Comparison of ENCODE assay signal across 23 cellular contexts in the genomic region with DNA sequence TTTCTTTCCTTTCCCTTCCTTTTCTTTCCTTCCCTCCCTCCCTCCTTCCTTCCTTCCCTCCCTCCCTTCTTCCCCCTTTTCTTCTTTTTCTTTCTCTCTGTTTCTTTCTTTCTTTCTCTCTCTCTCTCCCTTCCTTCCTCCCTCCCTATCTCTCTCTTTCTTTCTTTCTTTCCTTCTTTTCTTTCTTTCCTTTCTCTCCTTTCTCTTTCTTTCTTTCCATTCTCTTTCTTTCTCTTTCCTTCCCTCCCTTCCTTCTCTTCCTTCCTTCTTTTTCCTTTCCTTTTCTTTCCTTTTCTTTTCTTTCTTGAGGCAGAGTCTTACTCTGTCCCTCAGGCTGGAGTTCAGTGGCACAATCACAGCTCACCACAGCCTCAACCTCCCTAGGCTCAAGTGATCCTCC. TPM values are rescaled to one million over a fixed set of nuclear protein-coding genes. Genes with fewer than 3 reads are reported as not detected.
"Had no signal": no experiment of that assay in that cellular context is flagged by ENCODE, and none has a peak within 500 bp of the region (broad histone marks: within the 10 kb centered on the region; RNA-seq: fewer than 3 reads in every experiment).

No MANE protein-coding gene starts in this region.

- H3K9me3 Mint-ChIP-seq: activated T-cell treated with anti-CD3 and anti-CD28 coated beads, Interleukin-2, amount 50 U/mL, for 4 hours; natural killer cell treated with Interleukin-12 subunit alpha and Interleukin-12 subunit beta and Interleukin-15 and Interleukin-18, amount 100 ng/mL, for 72 hours had no signal

- FAIRE-seq: bronchial epithelial cell, endometrium, islet of Langerhans had no signal

- ATAC-seq: activated T-cell treated with anti-CD3 and anti-CD28 coated beads, Interleukin-2, amount 50 U/mL, for 4 hours; heart left ventricle; left ventricle myocardium superior; natural killer cell treated with Interleukin-12 subunit alpha and Interleukin-12 subunit beta and Interleukin-15 and Interleukin-18, amount 100 ng/mL, for 72 hours had no signal

- DNase-seq: activated CD4-positive, alpha-beta T cell treated with anti-CD3 and anti-CD28 coated beads for 1 hour; activated CD4-positive, alpha-beta T cell treated with anti-CD3 and anti-CD28 coated beads, Interleukin-2, amount 50 U/mL, for 1 hour; activated CD8-positive, alpha-beta memory T cell treated with anti-CD3 and anti-CD28 coated beads, Interleukin-2, amount 50 U/mL, for 48 hours; activated naive CD4-positive, alpha-beta T cell treated with Interleukin-2 at 50 U/mL for 16 hours; activated T-cell treated with anti-CD3 and anti-CD28 coated beads, Interleukin-2, amount 50 U/mL, for 4 hours; amygdala; cortex of kidney; effector CD4-positive, alpha-beta T cell; heart left ventricle; left ventricle myocardium superior; mammary epithelial cell; midbrain; ovary; stimulated activated CD4-positive, alpha-beta T cell treated with anti-CD3 and anti-CD28 coated beads, Interleukin-12 subunit alpha, Interleukin-12 subunit beta, amount 100 ng/mL, for 4 hours; stimulated activated CD4-positive, alpha-beta T cell treated with anti-CD3 and anti-CD28 coated beads, Interleukin-4, amount 100 ng/mL, for 4 hours; testis; trophoblast cell; uterus had no signal

- H3K27me3 Mint-ChIP-seq: natural killer cell treated with Interleukin-12 subunit alpha and Interleukin-12 subunit beta and Interleukin-15 and Interleukin-18, amount 100 ng/mL, for 72 hours had no signal

- H3K36me3 Mint-ChIP-seq: natural killer cell treated with Interleukin-12 subunit alpha and Interleukin-12 subunit beta and Interleukin-15 and Interleukin-18, amount 100 ng/mL, for 72 hours had no signal

- H3K4me3 Mint-ChIP-seq: activated T-cell treated with anti-CD3 and anti-CD28 coated beads, Interleukin-2, amount 50 U/mL, for 4 hours; natural killer cell treated with Interleukin-12 subunit alpha and Interleukin-12 subunit beta and Interleukin-15 and Interleukin-18, amount 100 ng/mL, for 72 hours had no signal

RNA-seq across cellular contexts. Expression of a gene that starts 34.3 kb away (rescaled TPM):
- total RNA-seq: bronchial epithelial cell, epithelial cell of proximal tubule had no signal
